Comparison of ENCODE assay signal across 15 cellular contexts in the genomic region with DNA sequence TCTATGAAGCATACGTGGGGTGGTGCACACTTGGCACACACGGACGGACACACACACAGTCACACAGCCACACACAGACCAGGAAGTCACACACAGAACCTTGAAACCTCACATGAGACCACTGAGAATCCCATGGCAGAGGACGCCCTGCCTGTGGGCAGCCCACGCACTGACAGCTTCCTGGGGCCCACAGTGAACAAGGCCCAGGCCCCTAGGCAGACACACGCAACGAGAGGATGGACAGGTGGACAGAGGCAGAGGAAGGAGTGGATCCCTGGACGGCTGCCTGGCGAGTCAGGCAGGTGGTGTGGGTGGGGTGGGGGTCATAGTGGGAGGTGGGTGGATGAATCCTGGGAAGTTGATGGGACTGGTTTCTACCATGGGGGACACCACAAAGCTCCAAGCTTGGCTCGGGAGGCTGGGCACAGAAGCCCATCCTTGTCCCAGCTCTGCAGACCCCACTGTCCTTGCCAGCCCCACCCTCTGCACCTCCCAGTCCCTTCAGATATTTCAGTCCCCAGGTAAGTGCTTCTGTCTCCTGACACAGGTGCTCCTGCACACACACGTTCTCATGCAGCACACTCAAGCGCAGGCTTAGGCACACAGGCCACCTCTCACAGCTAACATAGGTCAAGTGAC. TPM values are rescaled to one million over a fixed set of nuclear protein-coding genes. Genes with fewer than 3 reads are reported as not detected.
DNase-seq lines count a peak whose midpoint lies in the region; ATAC-seq and TF ChIP-seq lines count a peak whose summit lies in the region.
"Had no signal": no experiment of that assay in that cellular context is flagged by ENCODE, and none has a peak within 500 bp of the region (broad histone marks: within the 10 kb centered on the region; RNA-seq: fewer than 3 reads in every experiment).

No MANE protein-coding gene starts in this region.

- no peak overlapping the region for H2AFZ ChIP-seq in neuronal stem cell (ENCODE audit: low read length)

- peak overlapping the region; percentile 79 for H4K91ac ChIP-seq in neuronal stem cell (ENCODE audit: low read depth, low read length, poor library complexity)

- H3K36me3 Mint-ChIP-seq in chondrocyte (ENCODE audit: low read depth), result no peaks in the 10 kb centered on the region
- H3K36me3 Mint-ChIP-seq: CD8-positive, alpha-beta memory T cell had no signal

- TF ChIP-seq CTCF in chondrocyte (IDR thresholded peaks at IDR 0.05), result no peak

- H3K4me1 ChIP-seq in neuronal stem cell (ENCODE audit: control insufficient read depth in 2 of 2, insufficient read depth in 1 of 2, low read depth in 1 of 2, low read length in 2 of 2), result peaks cover 0 to 18% of the 10 kb centered on the region in 2 donors

- no peaks in the 10 kb centered on the region for H3K27me3 Mint-ChIP-seq in chondrocyte (ENCODE audit: low read depth)

- H3K18ac ChIP-seq in neuronal stem cell (ENCODE audit: low read length), result peak overlapping the region; percentile 90

- H2AK5ac ChIP-seq in neuronal stem cell (ENCODE audit: low read depth, low read length), result peak overlapping the region; percentile 89

- peak overlapping the region; percentile 56 for H2BK15ac ChIP-seq in neuronal stem cell (ENCODE audit: low read length)

- no peak overlapping the region for H2BK5ac ChIP-seq in neuronal stem cell (ENCODE audit: low read length)

- no peak overlapping the region for H4K8ac ChIP-seq in neuronal stem cell (ENCODE audit: low read depth, low read length)

- H3K14ac ChIP-seq in neuronal stem cell (ENCODE audit: low read length), result no peak overlapping the region

- ATAC-seq in HG02759 (IDR thresholded peaks at IDR 0.05; ENCODE audit: unreplicated experiment), result no peak

- H3K4me2 ChIP-seq in neuronal stem cell (ENCODE audit: insufficient read depth, low read length, poor library complexity, severe bottlenecking), result no peak overlapping the region

- H3K4me1 Mint-ChIP-seq in chondrocyte (ENCODE audit: low read depth), result peaks cover 23% of the 10 kb centered on the region

- no peak overlapping the region for H2BK12ac ChIP-seq in neuronal stem cell (ENCODE audit: low read length)

- peak overlapping the region; percentile 56 for H3K4ac ChIP-seq in neuronal stem cell (ENCODE audit: low read length)

- H3K9me3 ChIP-seq in neuronal stem cell (replicated peaks in 1 of 2; ENCODE audit: control insufficient read depth in 2 of 2, insufficient read depth in 1 of 2, low read depth in 1 of 2, low read length in 2 of 2), result no peaks in the 10 kb centered on the region

- H3K27ac Mint-ChIP-seq in chondrocyte (ENCODE audit: unreplicated experiment), result peak overlapping the region; percentile 49

- H3K9ac ChIP-seq in neuronal stem cell (ENCODE audit: low read depth, low read length, poor library complexity), result peak overlapping the region; percentile 56

- H3K23ac ChIP-seq in neuronal stem cell (ENCODE audit: low read depth, low read length, poor library complexity), result peak overlapping the region; percentile 36

- DNase-seq in stimulated activated CD4-positive, alpha-beta T cell treated with anti-CD3 and anti-CD28 coated beads, Interleukin-4, amount 100 ng/mL, for 1 hour, result peak; percentile 1
- DNase-seq in stimulated activated CD4-positive, alpha-beta T cell treated with anti-CD3 and anti-CD28 coated beads, Interleukin-12 subunit alpha, Interleukin-12 subunit beta, amount 100 ng/mL, for 4 hours, result no peak
- DNase-seq in chondrocyte (ENCODE audit: low spot score) (peak; percentile 57), neuronal stem cell (ENCODE audit: low spot score) (no peak), ureter (ENCODE audit: low spot score) (peak; percentile 35), RPMI8226 (no peak), GM03348 (ENCODE audit: low spot score) (no peak)
- DNase-seq: effector CD8-positive, alpha-beta T cell; GOT3; Kasumi-1; NCI-H2029; NCI-H774; SHP77 had no signal

- no peaks in the 10 kb centered on the region for H3K27me3 ChIP-seq in neuronal stem cell (ENCODE audit: control insufficient read depth in 3 of 3, insufficient read depth in 3 of 3, low read depth in 1 of 3, low read length in 3 of 3)

- H3K4me3 Mint-ChIP-seq in chondrocyte (ENCODE audit: unreplicated experiment), result no peak overlapping the region

- WGBS in neuronal stem cell (ENCODE audit: extremely low coverage in 2 of 2, insufficient read length in 2 of 2, insufficient replicate concordance in 1 of 2), 2 donors, result no CpG with 5 or more reads among the region's 12 CpGs

- H2BK120ac ChIP-seq in neuronal stem cell (ENCODE audit: low read depth, low read length), result no peak overlapping the region

- H3K79me1 ChIP-seq in neuronal stem cell (ENCODE audit: low read depth, low read length), result no peaks in the 10 kb centered on the region

- no peak overlapping the region for H3K4me3 ChIP-seq in neuronal stem cell (ENCODE audit: low read length in 2 of 2)

- H3K36me3 ChIP-seq in neuronal stem cell (replicated peaks in 1 of 2; ENCODE audit: control insufficient read depth in 2 of 2, insufficient read depth in 2 of 2, low read length in 2 of 2), result no peaks in the 10 kb centered on the region

- H3K9me3 Mint-ChIP-seq in chondrocyte (ENCODE audit: low read depth), result no peaks in the 10 kb centered on the region
- H3K9me3 Mint-ChIP-seq: CD8-positive, alpha-beta memory T cell had no signal

- no peak overlapping the region for H3K27ac ChIP-seq in neuronal stem cell (replicated peaks; ENCODE audit: low read length)

RNA-seq across cellular contexts. Expression of gene WNT9A, which starts 49.1 kb away (rescaled TPM):
- 2.5 to 4.2 TPM (median 2.7 TPM) in 3 replicates for total RNA-seq in chondrocyte
- polyA plus RNA-seq in neuronal stem cell (2013, experiment 1 of 2), result 0.61 TPM
- polyA plus RNA-seq in neuronal stem cell (2013, experiment 2 of 2), result 0.69 TPM
- total RNA-seq in ureter, result 2.7 TPM
- polyA plus RNA-seq: CD8-positive, alpha-beta memory T cell had no signal

Comparison
In these comparisons a context has a peak if more than half of its experiments do, and no peak if none do; other contexts are left out.
1. DNase-seq: peak in stimulated activated CD4-positive, alpha-beta T cell treated with anti-CD3 and anti-CD28 coated beads, Interleukin-4, amount 100 ng/mL, for 1 hour (single experiment), chondrocyte (single experiment) and ureter (single experiment); none in stimulated activated CD4-positive, alpha-beta T cell treated with anti-CD3 and anti-CD28 coated beads, Interleukin-12 subunit alpha, Interleukin-12 subunit beta, amount 100 ng/mL, for 4 hours (single experiment), neuronal stem cell (single experiment), RPMI8226 (single experiment) and GM03348 (single experiment).